In genomic region chr14:92973798-92974372, GRCh38 we compare ENCODE assay signal across 15 cellular contexts. TPM values are rescaled to one million over a fixed set of nuclear protein-coding genes. Genes with fewer than 3 reads are reported as not detected.
DNase-seq lines count a peak whose midpoint lies in the region; ATAC-seq and TF ChIP-seq lines count a peak whose summit lies in the region.
"Had no signal": no experiment of that assay in that cellular context is flagged by ENCODE, and none has a peak within 500 bp of the region (broad histone marks: within the 10 kb centered on the region; RNA-seq: fewer than 3 reads in every experiment).

No MANE protein-coding gene starts in this region.

- CTCF ChIA-PET in Calu3 (lab: Charles Lee): interaction anchor here (0.6 kb wide), 1 partner anchor 17 kb away, joined by 4 read pairs; no protein-coding TSS in a partner anchor

- H3K4me1 Mint-ChIP-seq in Calu3 (ENCODE audit: low read depth, unreplicated experiment): no peaks in the 10 kb centered on the region
- H3K4me1 Mint-ChIP-seq: mesothelial cell of epicardium had no signal

- peaks cover 25 to 52% (median 40%) of the 10 kb centered on the region in 4 donors for H3K4me1 ChIP-seq in esophagus muscularis mucosa
- H3K4me1 ChIP-seq in right lobe of liver: peaks cover 0 to 30% (median 10%) of the 10 kb centered on the region in 4 donors
- H3K4me1 ChIP-seq in upper lobe of left lung: peaks cover 0 to 10% (median 0%) of the 10 kb centered on the region in 4 donors

- no peaks in the 10 kb centered on the region for H3K36me3 Mint-ChIP-seq in Calu3 (ENCODE audit: insufficient read depth, unreplicated experiment)

- peak; percentile 55 for DNase-seq in MG63
- DNase-seq in esophagus muscularis mucosa (ENCODE audit: extremely low spot score): no peak
- DNase-seq in right lobe of liver: no peak
- DNase-seq in upper lobe of left lung: no peak
- DNase-seq in NCI-H345 (lab: John Stamatoyannopoulos, UW): no peak
- DNase-seq in Calu3: no peak
- DNase-seq: activated CD4-positive, CD25-positive, alpha-beta regulatory T cell; effector memory CD4-positive, alpha-beta T cell; NK-92 treated with Interleukin-12 subunit alpha and Interleukin-12 subunit beta, amount 100 ng/mL, for 24 hours; stimulated activated CD4-positive, alpha-beta T cell treated with anti-CD3 and anti-CD28 coated beads, Interleukin-4, amount 100 ng/mL, for 4 hours; stimulated activated naive CD4-positive, alpha-beta T cell had no signal

- intact Hi-C loops in esophagus muscularis mucosa (cut with DNase I): loop anchor here (2.0 to 5.0 kb wide), 2 partner anchors 63 to 141 kb away; partner anchors contain the start of gene ITPK1
- intact Hi-C loops in right lobe of liver (cut with DNase I): no loop called here
- intact Hi-C loops in Calu3 (cut with micrococcal nuclease; ENCODE audit: unreplicated experiment): no loop called here

- H3K36me3 ChIP-seq in MG63: 0 out of 2 replicates have a peak, but pooled peaks cover 2% of the 10 kb centered on the region
- H3K36me3 ChIP-seq in esophagus muscularis mucosa: peaks cover 5 to 25% (median 17%) of the 10 kb centered on the region in 4 donors
- H3K36me3 ChIP-seq in right lobe of liver: no peaks in the 10 kb centered on the region
- peaks cover 0 to 3% (median 0%) of the 10 kb centered on the region in 4 donors for H3K36me3 ChIP-seq in upper lobe of left lung

- no peak overlapping the region for H3K4me3 ChIP-seq in MG63
- H3K4me3 ChIP-seq in esophagus muscularis mucosa: no peak overlapping the region
- H3K4me3 ChIP-seq in right lobe of liver: no peak overlapping the region
- no peak overlapping the region for H3K4me3 ChIP-seq in upper lobe of left lung
- H3K4me3 ChIP-seq: SK-N-MC had no signal

- H3K27me3 Mint-ChIP-seq in Calu3 (ENCODE audit: unreplicated experiment): no peaks in the 10 kb centered on the region
- H3K27me3 Mint-ChIP-seq: progenitor cell of endocrine pancreas had no signal

- peaks cover 8% of the 10 kb centered on the region for H3K9me3 Mint-ChIP-seq in Calu3 (ENCODE audit: low read depth, unreplicated experiment)

- WGBS in esophagus muscularis mucosa: 57% methylated on average over 8 of the region's 9 CpGs
- 47% methylated on average over 5 of the region's 9 CpGs for WGBS in right lobe of liver (ENCODE audit: insufficient coverage, low coverage, low lambda C conversion rate, missing lambda C conversion rate)
- WGBS in upper lobe of left lung, 2 donors: 85 to 94% methylated on average over 8 to 9 of the region's 9 CpGs

- TF ChIP-seq EP300 in esophagus muscularis mucosa (IDR thresholded peaks at IDR 0.05) (no peak), upper lobe of left lung (IDR thresholded peaks at IDR 0.05) (no peak)

- H3K4me3 Mint-ChIP-seq in Calu3 (ENCODE audit: low read depth, unreplicated experiment): no peak overlapping the region
- H3K4me3 Mint-ChIP-seq: mesothelial cell of epicardium had no signal

- no peak overlapping the region for H3K27ac Mint-ChIP-seq in Calu3 (ENCODE audit: unreplicated experiment)
- H3K27ac Mint-ChIP-seq: mesothelial cell of epicardium had no signal

- TF ChIP-seq CTCF in esophagus muscularis mucosa (IDR thresholded peaks at IDR 0.05) (no peak), right lobe of liver (IDR thresholded peaks at IDR 0.05) (no peak), upper lobe of left lung (IDR thresholded peaks at IDR 0.05) (no peak), Calu3 (IDR thresholded peaks at IDR 0.05; ENCODE audit: unreplicated experiment) (no peak)

- no peaks in the 10 kb centered on the region for H3K9me3 ChIP-seq in MG63
- H3K9me3 ChIP-seq in esophagus muscularis mucosa: peaks cover 0 to 13% (median 10%) of the 10 kb centered on the region in 4 donors
- peaks cover 0 to 2% (median 0%) of the 10 kb centered on the region in 4 donors for H3K9me3 ChIP-seq in right lobe of liver
- H3K9me3 ChIP-seq in upper lobe of left lung: peaks cover 6 to 19% (median 18%) of the 10 kb centered on the region in 4 donors

- H3K27ac ChIP-seq in esophagus muscularis mucosa (replicated peaks in 1 of 4) (peak overlapping the region; percentile 79 to 89 (median 88)), right lobe of liver (peak overlapping the region; percentile 63 to 79 (median 69)), upper lobe of left lung (peak overlapping the region in 2 of 4 donors; percentile 24 to 69)
- H3K27ac ChIP-seq: SK-N-MC had no signal

- BruUV-seq in Calu3 (replicated peaks; lab: Mats Ljungman, UMichigan): no TSS peak

- H3K27me3 ChIP-seq in MG63 (no peaks in the 10 kb centered on the region), esophagus muscularis mucosa (no peaks in the 10 kb centered on the region), right lobe of liver (no peaks in the 10 kb centered on the region), upper lobe of left lung (no peaks in the 10 kb centered on the region)

- no peak for TF ChIP-seq POLR2A in esophagus muscularis mucosa (IDR thresholded peaks at IDR 0.05; ENCODE audit: low read depth)
- no peak for TF ChIP-seq POLR2A in right lobe of liver (IDR thresholded peaks at IDR 0.05)
- no peak for TF ChIP-seq POLR2A in upper lobe of left lung (IDR thresholded peaks at IDR 0.05)

- ATAC-seq in right lobe of liver (peak; percentile 14 to 59 (median 28)), upper lobe of left lung (ENCODE audit: low FRiP score in 2 of 2) (peak; percentile 2 to 24), HG03521 (IDR thresholded peaks at IDR 0.05; ENCODE audit: unreplicated experiment) (no peak)

RNA-seq across cellular contexts. Expression of gene CHGA, which starts 50.9 kb away (rescaled TPM):
- not detected in 2 replicates for total RNA-seq in MG63 (2014; rRNA removed; shearing (Covaris generic); ENCODE audit: low replicate concordance)
- total RNA-seq in esophagus muscularis mucosa (1 to 10 TPM; 1.2 to 2.5 (median 1.3) TPM), right lobe of liver (under 1 TPM in 2 of 6 experiments, not detected in 4; 0.18 to 0.25 TPM), upper lobe of left lung (under 1 TPM in 2 of 6 donors, not detected in 4; 0.46 to 0.81 TPM), Calu3 (2022) (0.17 and 0.24 TPM in 2 replicates)
- total RNA-seq: mesothelial cell of epicardium had no signal
